ENCODE assay signal across 22 cellular contexts in genomic region chrX:67732864-67733263, GRCh38.
"Had no signal": no experiment of that assay in that cellular context is flagged by ENCODE, and none has a peak within 500 bp of the region (broad histone marks: within the 10 kb centered on the region; RNA-seq: fewer than 3 reads in every experiment).

No MANE protein-coding gene starts in this region.

- H3K4me3 ChIP-seq: colonic mucosa, esophagus muscularis mucosa, gastroesophageal sphincter, heart left ventricle, hepatocyte, left lung, lower lobe of right lung, mucosa of descending colon had no signal

- H3K27me3 ChIP-seq: colonic mucosa, foreskin keratinocyte, gastroesophageal sphincter, hepatocyte had no signal

- H3K36me3 ChIP-seq: colonic mucosa, esophagus muscularis mucosa, gastroesophageal sphincter, heart left ventricle, left lung, lower lobe of right lung had no signal

- H3K79me2 ChIP-seq: hepatocyte had no signal

- H3K4me2 ChIP-seq: hepatocyte had no signal

- H2AFZ ChIP-seq: hepatocyte had no signal

- FAIRE-seq: endothelial cell of umbilical vein, frontal cortex, kidney had no signal

- DNase-seq: colonic mucosa; cortex of kidney; effector memory CD4-positive, alpha-beta T cell; foreskin keratinocyte; heart left ventricle; hypothalamus; immature natural killer cell; islet precursor cell; kidney; kidney glomerular epithelial cell; left colon; left lung; left ventricle myocardium superior; lower lobe of right lung; mesenchymal stem cell; mucosa of descending colon; naive B cell had no signal

- H3K27ac ChIP-seq: colonic mucosa, esophagus muscularis mucosa, foreskin keratinocyte, gastroesophageal sphincter, heart left ventricle, hepatocyte, left lung, lower lobe of right lung had no signal

- H3K9me3 ChIP-seq: colonic mucosa, esophagus muscularis mucosa, gastroesophageal sphincter, heart left ventricle, left lung, lower lobe of right lung, mucosa of descending colon had no signal

- ATAC-seq: foreskin keratinocyte, gastroesophageal sphincter, heart left ventricle, left colon, left lung, left ventricle myocardium superior, lower lobe of right lung, mucosa of descending colon had no signal

- H3K4me1 ChIP-seq: colonic mucosa, esophagus muscularis mucosa, foreskin keratinocyte, gastroesophageal sphincter, heart left ventricle, left lung, lower lobe of right lung had no signal
